ENCODE assay signal across 35 cellular contexts in genomic region chrX:135695471-135695870, GRCh38. TPM values are rescaled to one million over a fixed set of nuclear protein-coding genes. Genes with fewer than 3 reads are reported as not detected.
"Had no signal": no experiment of that assay in that cellular context is flagged by ENCODE, and none has a peak within 500 bp of the region (broad histone marks: within the 10 kb centered on the region; RNA-seq: fewer than 3 reads in every experiment).

No MANE protein-coding gene starts in this region.

- H3K4me3 ChIP-seq: pancreas, psoas muscle, skin epidermis, smooth muscle cell, spleen, suprapubic skin, testis, tibial artery, transverse colon, upper lobe of right lung, uterus had no signal

- H3K27me3 ChIP-seq: neutrophil, suprapubic skin, testis, tibial artery, transverse colon, upper lobe of right lung had no signal

- ATAC-seq: naive thymus-derived CD8-positive, alpha-beta T cell; natural killer cell treated with Interleukin-12 subunit alpha and Interleukin-12 subunit beta and Interleukin-15 and Interleukin-18, amount 100 ng/mL, for 72 hours; pancreas; psoas muscle; right cardiac atrium; sciatic nerve; stimulated activated memory B cell treated with anti-CD40 and anti-IgM and Interleukin-4, amounts not matched to agents 10 μg/mL and 1 μg/mL and 100 μg/mL, for 72 hours; stimulated activated naive CD8-positive, alpha-beta T cell treated with anti-CD3 and anti-CD28 coated beads, Interleukin-15, amount 100 ng/mL, for 72 hours; stimulated activated naive CD8-positive, alpha-beta T cell treated with anti-CD3 and anti-CD28 coated beads, Interleukin-15, Interleukin-2, amounts not matched to agents 100 U/mL and 50 U/mL, for 24 hours; upper lobe of right lung had no signal

- H3K4me1 ChIP-seq: pancreas, psoas muscle, spleen, suprapubic skin, testis, tibial artery, transverse colon, upper lobe of right lung, uterus had no signal

- H3K9me3 ChIP-seq: neutrophil, pancreas, psoas muscle, spleen, suprapubic skin, testis, tibial artery, transverse colon, upper lobe of right lung, uterus had no signal

- H3K36me3 ChIP-seq: neutrophil, pancreas, spleen, suprapubic skin, tibial artery, transverse colon, upper lobe of right lung, uterus had no signal

- H3K27ac ChIP-seq: neutrophil, pancreas, psoas muscle, skin epidermis, spleen, suprapubic skin, testis, tibial artery, transverse colon, upper lobe of right lung, uterus had no signal

- H3K4me2 ChIP-seq: smooth muscle cell had no signal

- DNase-seq: naive thymus-derived CD8-positive, alpha-beta T cell; nephron progenitor cell; nucleus accumbens; pancreas; psoas muscle; right cardiac atrium; spleen; stimulated activated CD4-positive, alpha-beta T cell treated with anti-CD3 and anti-CD28 coated beads, Interleukin-12 subunit alpha, Interleukin-12 subunit beta, amount 100 ng/mL, for 4 hours; stimulated activated CD4-positive, alpha-beta T cell treated with anti-CD3 and anti-CD28 coated beads, Interleukin-1b, Interleukin-23, amount 100 ng/mL, for 48 hours; stimulated activated CD4-positive, alpha-beta T cell treated with anti-CD3 and anti-CD28 coated beads, Interleukin-4, amount 100 ng/mL, for 1 hour; stimulated activated CD4-positive, alpha-beta T cell treated with anti-CD3 and anti-CD28 coated beads, Interleukin-4, amount 100 ng/mL, for 4 hours; stimulated activated CD8-positive, alpha-beta memory T cell treated with anti-CD3 and anti-CD28 coated beads, Interleukin-4, amount 100 ng/mL, for 48 hours; stimulated activated naive CD4-positive, alpha-beta T cell; stimulated activated naive CD8-positive, alpha-beta T cell treated with anti-CD3 and anti-CD28 coated beads, Interleukin-15, amount 100 ng/mL, for 72 hours; stimulated activated naive CD8-positive, alpha-beta T cell treated with anti-CD3 and anti-CD28 coated beads, Interleukin-15, Interleukin-2, amounts not matched to agents 100 U/mL and 50 U/mL, for 24 hours; substantia nigra; testis; tibial artery; transverse colon; upper lobe of right lung; uterus had no signal

RNA-seq across cellular contexts. Expression of gene CT45A1, which starts 18.0 kb away (rescaled TPM):
- total RNA-seq: naive thymus-derived CD8-positive, alpha-beta T cell; natural killer cell treated with Interleukin-12 subunit alpha and Interleukin-12 subunit beta and Interleukin-15 and Interleukin-18, amount 100 ng/mL, for 72 hours; neural crest cell; omental fat pad; osteocyte; pancreas; progenitor cell of endocrine pancreas; psoas muscle; renal cortical epithelial cell; right cardiac atrium; sciatic nerve; smooth muscle cell; spleen; suprapubic skin; transverse colon; upper lobe of right lung; urinary bladder; uterus had no signal
- polyA plus RNA-seq: naive thymus-derived CD8-positive, alpha-beta T cell; pancreas; psoas muscle; right cardiac atrium; smooth muscle cell; spleen; thymus; urinary bladder had no signal
